15 cellular contexts compared by ENCODE assay signal in genomic region chr1:65289449-65289848, GRCh38. TPM values are rescaled to one million over a fixed set of nuclear protein-coding genes. Genes with fewer than 3 reads are reported as not detected.
DNase-seq lines count a peak whose midpoint lies in the region; ATAC-seq and TF ChIP-seq lines count a peak whose summit lies in the region.
"Had no signal": no experiment of that assay in that cellular context is flagged by ENCODE, and none has a peak within 500 bp of the region (broad histone marks: within the 10 kb centered on the region; RNA-seq: fewer than 3 reads in every experiment).

No MANE protein-coding gene starts in this region.

- H3K27ac ChIP-seq in stomach: no peak overlapping the region
- H3K27ac ChIP-seq in gastrocnemius medialis: no peak overlapping the region
- H3K27ac ChIP-seq: esophagus muscularis mucosa, left ventricle myocardium inferior, neural progenitor cell, suprapubic skin had no signal

- in situ Hi-C loops in gastrocnemius medialis (cut with MboI; ENCODE audit: low sequenced_read_pairs in 4 of 4): no loop called here

- H3K9me3 ChIP-seq in stomach (no peaks in the 10 kb centered on the region), gastrocnemius medialis (no peaks in the 10 kb centered on the region)
- H3K9me3 ChIP-seq: esophagus muscularis mucosa, left ventricle myocardium inferior, suprapubic skin had no signal

- TF ChIP-seq CTCF in stomach (IDR thresholded peaks at IDR 0.05) (no peak), gastrocnemius medialis (IDR thresholded peaks at IDR 0.05 in 4 of 5, conservative IDR thresholded peaks at IDR 0.05 in 1 of 5) (no peak)

- no peak for TF ChIP-seq EP300 in stomach (IDR thresholded peaks at IDR 0.05)

- H3K4me3 ChIP-seq in stomach: no peak overlapping the region
- H3K4me3 ChIP-seq in gastrocnemius medialis: no peak overlapping the region
- H3K4me3 ChIP-seq: esophagus muscularis mucosa, left ventricle myocardium inferior, neural progenitor cell, suprapubic skin had no signal

- H3K4me1 ChIP-seq in stomach (no peaks in the 10 kb centered on the region), gastrocnemius medialis (no peaks in the 10 kb centered on the region)
- H3K4me1 ChIP-seq: esophagus muscularis mucosa, left ventricle myocardium inferior, neural progenitor cell, suprapubic skin had no signal

- intact Hi-C loops in stomach (cut with DNase I; ENCODE audit: low total_unique reads) (no loop called here), gastrocnemius medialis (cut with DNase I; ENCODE audit: low total_unique reads) (no loop called here)

- no peak for TF ChIP-seq POLR2A in stomach (IDR thresholded peaks at IDR 0.05)
- TF ChIP-seq POLR2A in gastrocnemius medialis (IDR thresholded peaks at IDR 0.05): no peak

- DNase-seq in OCI-M1 (lab: John Stamatoyannopoulos, UW): peak; percentile 81
- DNase-seq in stomach: no peak
- DNase-seq in stimulated activated CD4-positive, alpha-beta T cell treated with anti-CD3 and anti-CD28 coated beads, Interleukin-4, amount 100 ng/mL, for 4 hours: no peak
- no peak for DNase-seq in gastrocnemius medialis
- DNase-seq: CD4-positive, CD25-positive, alpha-beta regulatory T cell; hippocampal formation; KBM-7; left ventricle myocardium inferior; NCI-H1694 had no signal

- H3K27me3 ChIP-seq in stomach (no peaks in the 10 kb centered on the region), gastrocnemius medialis (no peaks in the 10 kb centered on the region)
- H3K27me3 ChIP-seq: esophagus muscularis mucosa, neural progenitor cell, suprapubic skin had no signal

- ATAC-seq in GM18868 (IDR thresholded peaks at IDR 0.05; ENCODE audit: unreplicated experiment) (peak; percentile 73), GM21447 (IDR thresholded peaks at IDR 0.05; ENCODE audit: unreplicated experiment) (peak; percentile 77), HG02981 (IDR thresholded peaks at IDR 0.05; ENCODE audit: unreplicated experiment) (peak; percentile 83), gastrocnemius medialis (no peak)

- H3K36me3 ChIP-seq in stomach: no peaks in the 10 kb centered on the region
- no peaks in the 10 kb centered on the region for H3K36me3 ChIP-seq in gastrocnemius medialis
- H3K36me3 ChIP-seq: esophagus muscularis mucosa, left ventricle myocardium inferior, neural progenitor cell, suprapubic skin had no signal

RNA-seq across cellular contexts. Expression of gene DNAJC6, which starts 19.9 kb away (rescaled TPM):
- total RNA-seq in stomach (1 to 10 TPM in 2 of 5 donors, under 1 TPM in 2, not detected in 1; under 0.01 to 7.5 (median 3.2) TPM), gastrocnemius medialis (under 1 TPM in 3 of 4 donors, not detected in 1; 0.10 to 0.75 (median 0.36) TPM)
- under 1 TPM; 0.45 to 0.92 (median 0.68) TPM for polyA plus RNA-seq in stomach

Comparison
In these comparisons a context has a peak if more than half of its experiments do, and no peak if none do; other contexts are left out.
1. ATAC-seq: peak in GM18868 (single experiment), GM21447 (single experiment) and HG02981 (single experiment); none in gastrocnemius medialis (0 of 2).